8 cellular contexts compared by ENCODE assay signal in genomic region chr2:11344342-11344955, GRCh38. TPM values are rescaled to one million over a fixed set of nuclear protein-coding genes. Genes with fewer than 3 reads are reported as not detected.
DNase-seq lines count a peak whose midpoint lies in the region; ATAC-seq, FAIRE-seq and TF ChIP-seq lines count a peak whose summit lies in the region.

ROCK2 (minus strand) TSS chr2:11344636; CDS start chr2:11344136, 500 bp downstream.

- H3K27me3 ChIP-seq in BJ (ENCODE audit: control insufficient read depth, insufficient read depth, low read length) (no peaks in the 10 kb centered on the region), lower lobe of right lung (ENCODE audit: low read depth) (no peaks in the 10 kb centered on the region)

- intact Hi-C loops in activated CD4-positive, alpha-beta memory T cell treated with anti-CD3 and anti-CD28 coated beads for 36 hours (cut with micrococcal nuclease), result loop anchor here (1.0 to 10.0 kb wide), 6 partner anchors 107 to 410 kb away; partner anchors contain the start of gene SLC66A3
- intact Hi-C loops in lower lobe of right lung (cut with DNase I), result no loop called here

- H3K27ac ChIP-seq in lower lobe of right lung, result peak within 1 kb of the TSS; percentile 99

- DNase-seq in BJ (ENCODE audit: low read depth) (no peak), GM19239 (ENCODE audit: insufficient read length, low spot score) (peak; percentile 82), NCI-H748 (lab: John Stamatoyannopoulos, UW; ENCODE audit: unreplicated experiment) (peak; percentile 89), ecto neural progenitor cell (ENCODE audit: low spot score) (peak; percentile 93), lower lobe of right lung (peak; percentile 91)
- peak; percentile 80 for DNase-seq in activated CD4-positive, alpha-beta memory T cell treated with anti-CD3 and anti-CD28 coated beads for 36 hours
- DNase-seq in stimulated activated CD4-positive, alpha-beta T cell treated with anti-CD3 and anti-CD28 coated beads, TNF-alpha, amount 100 ng/mL, for 4 hours (ENCODE audit: low read depth in 3 of 3), result peak; percentile 29 to 63 (median 55)

- no peaks in the 10 kb centered on the region for H3K9me3 Mint-ChIP-seq in activated CD4-positive, alpha-beta memory T cell treated with anti-CD3 and anti-CD28 coated beads for 36 hours

- no peak for TF ChIP-seq CTCF in BJ (IDR thresholded peaks at IDR 0.05; ENCODE audit: insufficient read depth, low read depth, low read length)
- TF ChIP-seq CTCF in lower lobe of right lung (IDR thresholded peaks at IDR 0.05), result no peak

- CTCF ChIA-PET in BJ (lab: Yijun Ruan, JAX), result interaction anchor here (0.7 to 1.9 kb wide), 3 partner anchors 13 to 110 kb away, joined by 3 to 5 read pairs (median 4); no protein-coding TSS in a partner anchor
- CTCF ChIA-PET in activated CD4-positive, alpha-beta memory T cell treated with anti-CD3 and anti-CD28 coated beads for 36 hours (lab: Charles Lee), result interaction anchor here (0.7 to 2.5 kb wide), 6 partner anchors 22 to 220 kb away, joined by 3 to 12 read pairs (median 3); partner anchors contain the start of gene E2F6

- POLR2A ChIA-PET in BJ (lab: Charles Lee), result interaction anchor here (0.9 to 1.8 kb wide), 3 partner anchors 30 to 189 kb away, joined by 3 to 12 read pairs (median 3); partner anchors contain the start of gene SLC66A3
- POLR2A ChIA-PET in activated CD4-positive, alpha-beta memory T cell treated with anti-CD3 and anti-CD28 coated beads for 36 hours (lab: Charles Lee), result interaction anchor here (1.2 to 2.7 kb wide), 8 partner anchors 9 to 532 kb away, joined by 3 to 8 read pairs (median 4); partner anchors contain the start of genes E2F6 and SLC66A3

- ATAC-seq in HG03442 (IDR thresholded peaks at IDR 0.05; ENCODE audit: unreplicated experiment), result peak; percentile 61
- peak; percentile 90 for ATAC-seq in lower lobe of right lung

- H3K9me3 ChIP-seq in lower lobe of right lung, result no peaks in the 10 kb centered on the region

- peak within 1 kb of the TSS; percentile 66 for H3K4me3 ChIP-seq in BJ (ENCODE audit: low read depth, low read length)
- peak within 1 kb of the TSS; percentile 87 for H3K4me3 ChIP-seq in lower lobe of right lung

- H3K4me3 Mint-ChIP-seq in activated CD4-positive, alpha-beta memory T cell treated with anti-CD3 and anti-CD28 coated beads for 36 hours, result peak within 1 kb of the TSS; percentile 98

- no peaks in the 10 kb centered on the region for H3K27me3 Mint-ChIP-seq in activated CD4-positive, alpha-beta memory T cell treated with anti-CD3 and anti-CD28 coated beads for 36 hours

- H3K4me1 Mint-ChIP-seq in activated CD4-positive, alpha-beta memory T cell treated with anti-CD3 and anti-CD28 coated beads for 36 hours (ENCODE audit: low read depth), result peaks cover 27% of the 10 kb centered on the region

- peak within 1 kb of the TSS; percentile 89 for H3K27ac Mint-ChIP-seq in activated CD4-positive, alpha-beta memory T cell treated with anti-CD3 and anti-CD28 coated beads for 36 hours

- peak; percentile 56 for FAIRE-seq in GM19239 (lab: Jason Lieb, UNC)

- H3K36me3 ChIP-seq in BJ (ENCODE audit: control insufficient read depth, insufficient read depth, low read length) (no peaks in the 10 kb centered on the region), lower lobe of right lung (no peaks in the 10 kb centered on the region)

- no peaks in the 10 kb centered on the region for H3K36me3 Mint-ChIP-seq in activated CD4-positive, alpha-beta memory T cell treated with anti-CD3 and anti-CD28 coated beads for 36 hours

- H3K4me1 ChIP-seq in lower lobe of right lung, result peaks cover 48% of the 10 kb centered on the region

RNA-seq across cellular contexts. Expression of gene ROCK2, which starts in this region (rescaled TPM):
- 6.0 and 15.3 TPM in 2 replicates for polyA plus RNA-seq in BJ (2011; rRNA removed)
- 15.1 and 26.3 TPM in 2 replicates for polyA minus RNA-seq in BJ (2011; rRNA and poly(A)+ RNA removed)
- 10 to 100 TPM; 16.6 to 19.2 TPM for total RNA-seq in activated CD4-positive, alpha-beta memory T cell treated with anti-CD3 and anti-CD28 coated beads for 36 hours
- total RNA-seq in lower lobe of right lung, result 54.3 TPM
